ENCODE assay signal across 1 cellular context in the genomic region with DNA sequence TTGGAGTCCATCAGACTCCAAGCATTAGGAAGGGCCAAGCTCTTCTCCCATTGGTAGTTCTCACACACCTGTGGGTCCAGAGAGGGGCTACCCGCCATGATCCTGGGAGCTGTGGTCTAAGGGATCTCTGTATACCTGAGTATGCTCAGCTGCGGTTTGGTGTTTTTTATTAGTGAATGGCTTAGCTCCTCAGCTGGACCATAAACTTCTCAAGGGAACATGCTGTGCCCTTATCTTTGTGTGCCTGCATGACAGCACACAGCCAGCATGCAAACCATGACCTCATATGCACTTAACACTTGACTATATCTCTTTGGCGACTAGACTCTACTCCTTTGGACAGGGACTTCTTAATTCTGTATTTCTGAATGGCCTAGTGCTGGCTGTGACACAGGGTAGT.
TF ChIP-seq lines count a peak whose summit lies in the region.

No MANE protein-coding gene starts in this region.

TF ChIP-seq in K562, 482 proteins besides CTCF, POLR2A, EP300 and RAD21 (continues in another document):
- TF ChIP-seq L3MBTL2 (IDR thresholded peaks at IDR 0.05) (peak; percentile 90), TCF3 (CRISPR knock-in tag; IDR thresholded peaks at IDR 0.05) (peak; percentile 79), SRSF1 (IDR thresholded peaks at IDR 0.05; ENCODE audit: low read depth, low read length) (no peak), GATA2 (CRISPR knock-in tag; IDR thresholded peaks at IDR 0.05) (peak; percentile 81), SMARCA4 (IDR thresholded peaks at IDR 0.05) (peak; percentile 73), MYC (IDR thresholded peaks at IDR 0.05; ENCODE audit: low read depth, low read length) (peak; percentile 77), MYC (CRISPR knock-in tag; IDR thresholded peaks at IDR 0.05; ENCODE audit: borderline replicate concordance, low read depth) (no peak), SMAD4 (CRISPR knock-in tag; conservative IDR thresholded peaks at IDR 0.05) (peak; percentile 88), TCF15 (CRISPR knock-in tag; IDR thresholded peaks at IDR 0.05) (no peak), UBTF (IDR thresholded peaks at IDR 0.05; ENCODE audit: borderline replicate concordance in 1 of 2, low read depth in 2 of 2, low read length in 2 of 2) (peak in 1 of 2 experiments; percentile 38; a peak in 1 of 4 replicates), LEF1 (IDR thresholded peaks at IDR 0.05) (peak; percentile 68), MEF2A (IDR thresholded peaks at IDR 0.05; ENCODE audit: control insufficient read depth, low read depth, low read length) (0 out of 2 replicates have a peak, but pooled peaks have one; percentile 6), NCOR1 (IDR thresholded peaks at IDR 0.05) (peak; percentile 81), KDM1A (IDR thresholded peaks at IDR 0.05) (peak in 1 of 2 experiments; percentile 74; a peak in 1 of 4 replicates), GMEB1 (CRISPR knock-in tag; IDR thresholded peaks at IDR 0.05) (no peak), SNRNP70 (optimal IDR thresholded peaks at IDR 0.05; ENCODE audit: low read depth, low read length) (no peak), CREM (IDR thresholded peaks at IDR 0.05; ENCODE audit: low read depth) (peak; percentile 93), SMARCB1 (IDR thresholded peaks at IDR 0.05; ENCODE audit: insufficient read length, low read depth) (no peak), DPF2 (IDR thresholded peaks at IDR 0.05) (peak; percentile 87), ZNF24 (IDR thresholded peaks at IDR 0.05) (0 out of 2 replicates have a peak, but pooled peaks have one; percentile 17), FOXA3 (CRISPR knock-in tag; conservative IDR thresholded peaks at IDR 0.05 in 1 of 2, IDR thresholded peaks at IDR 0.05 in 1 of 2) (no peak)
- TF ChIP-seq, protein P1, sequence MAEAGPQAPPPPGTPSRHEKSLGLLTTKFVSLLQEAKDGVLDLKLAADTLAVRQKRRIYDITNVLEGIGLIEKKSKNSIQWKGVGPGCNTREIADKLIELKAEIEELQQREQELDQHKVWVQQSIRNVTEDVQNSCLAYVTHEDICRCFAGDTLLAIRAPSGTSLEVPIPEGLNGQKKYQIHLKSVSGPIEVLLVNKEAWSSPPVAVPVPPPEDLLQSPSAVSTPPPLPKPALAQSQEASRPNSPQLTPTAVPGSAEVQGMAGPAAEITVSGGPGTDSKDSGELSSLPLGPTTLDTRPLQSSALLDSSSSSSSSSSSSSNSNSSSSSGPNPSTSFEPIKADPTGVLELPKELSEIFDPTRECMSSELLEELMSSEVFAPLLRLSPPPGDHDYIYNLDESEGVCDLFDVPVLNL (CRISPR knock-in tag; IDR thresholded peaks at IDR 0.05; ENCODE audit: low read depth), result no peak
- TF ChIP-seq, protein P2, sequence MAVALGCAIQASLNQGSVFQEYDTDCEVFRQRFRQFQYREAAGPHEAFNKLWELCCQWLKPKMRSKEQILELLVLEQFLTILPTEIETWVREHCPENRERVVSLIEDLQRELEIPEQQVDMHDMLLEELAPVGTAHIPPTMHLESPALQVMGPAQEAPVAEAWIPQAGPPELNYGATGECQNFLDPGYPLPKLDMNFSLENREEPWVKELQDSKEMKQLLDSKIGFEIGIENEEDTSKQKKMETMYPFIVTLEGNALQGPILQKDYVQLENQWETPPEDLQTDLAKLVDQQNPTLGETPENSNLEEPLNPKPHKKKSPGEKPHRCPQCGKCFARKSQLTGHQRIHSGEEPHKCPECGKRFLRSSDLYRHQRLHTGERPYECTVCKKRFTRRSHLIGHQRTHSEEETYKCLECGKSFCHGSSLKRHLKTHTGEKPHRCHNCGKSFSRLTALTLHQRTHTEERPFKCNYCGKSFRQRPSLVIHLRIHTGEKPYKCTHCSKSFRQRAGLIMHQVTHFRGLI (CRISPR knock-in tag; IDR thresholded peaks at IDR 0.05), result no peak
- TF ChIP-seq, protein P3, sequence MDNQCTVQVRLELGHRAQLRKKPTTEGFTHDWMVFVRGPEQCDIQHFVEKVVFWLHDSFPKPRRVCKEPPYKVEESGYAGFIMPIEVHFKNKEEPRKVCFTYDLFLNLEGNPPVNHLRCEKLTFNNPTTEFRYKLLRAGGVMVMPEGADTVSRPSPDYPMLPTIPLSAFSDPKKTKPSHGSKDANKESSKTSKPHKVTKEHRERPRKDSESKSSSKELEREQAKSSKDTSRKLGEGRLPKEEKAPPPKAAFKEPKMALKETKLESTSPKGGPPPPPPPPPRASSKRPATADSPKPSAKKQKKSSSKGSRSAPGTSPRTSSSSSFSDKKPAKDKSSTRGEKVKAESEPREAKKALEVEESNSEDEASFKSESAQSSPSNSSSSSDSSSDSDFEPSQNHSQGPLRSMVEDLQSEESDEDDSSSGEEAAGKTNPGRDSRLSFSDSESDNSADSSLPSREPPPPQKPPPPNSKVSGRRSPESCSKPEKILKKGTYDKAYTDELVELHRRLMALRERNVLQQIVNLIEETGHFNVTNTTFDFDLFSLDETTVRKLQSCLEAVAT (IDR thresholded peaks at IDR 0.05), result peak in 1 of 2 experiments; percentile 42; a peak in 1 of 4 replicates
- TF ChIP-seq, protein P4, sequence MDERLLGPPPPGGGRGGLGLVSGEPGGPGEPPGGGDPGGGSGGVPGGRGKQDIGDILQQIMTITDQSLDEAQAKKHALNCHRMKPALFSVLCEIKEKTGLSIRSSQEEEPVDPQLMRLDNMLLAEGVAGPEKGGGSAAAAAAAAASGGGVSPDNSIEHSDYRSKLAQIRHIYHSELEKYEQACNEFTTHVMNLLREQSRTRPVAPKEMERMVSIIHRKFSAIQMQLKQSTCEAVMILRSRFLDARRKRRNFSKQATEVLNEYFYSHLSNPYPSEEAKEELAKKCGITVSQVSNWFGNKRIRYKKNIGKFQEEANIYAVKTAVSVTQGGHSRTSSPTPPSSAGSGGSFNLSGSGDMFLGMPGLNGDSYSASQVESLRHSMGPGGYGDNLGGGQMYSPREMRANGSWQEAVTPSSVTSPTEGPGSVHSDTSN (CRISPR knock-in tag; IDR thresholded peaks at IDR 0.05; ENCODE audit: low read depth), result no peak
- TF ChIP-seq, protein P4 (tag; conservative IDR thresholded peaks at IDR 0.05; ENCODE audit: low read depth), result 0 out of 2 replicates have a peak, but pooled peaks have one; percentile 38
- TF ChIP-seq, protein P5, sequence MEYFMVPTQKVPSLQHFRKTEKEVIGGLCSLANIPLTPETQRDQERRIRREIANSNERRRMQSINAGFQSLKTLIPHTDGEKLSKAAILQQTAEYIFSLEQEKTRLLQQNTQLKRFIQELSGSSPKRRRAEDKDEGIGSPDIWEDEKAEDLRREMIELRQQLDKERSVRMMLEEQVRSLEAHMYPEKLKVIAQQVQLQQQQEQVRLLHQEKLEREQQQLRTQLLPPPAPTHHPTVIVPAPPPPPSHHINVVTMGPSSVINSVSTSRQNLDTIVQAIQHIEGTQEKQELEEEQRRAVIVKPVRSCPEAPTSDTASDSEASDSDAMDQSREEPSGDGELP (CRISPR knock-in tag; IDR thresholded peaks at IDR 0.05; ENCODE audit: borderline replicate concordance), result peak; percentile 62
- TF ChIP-seq, protein P6, sequence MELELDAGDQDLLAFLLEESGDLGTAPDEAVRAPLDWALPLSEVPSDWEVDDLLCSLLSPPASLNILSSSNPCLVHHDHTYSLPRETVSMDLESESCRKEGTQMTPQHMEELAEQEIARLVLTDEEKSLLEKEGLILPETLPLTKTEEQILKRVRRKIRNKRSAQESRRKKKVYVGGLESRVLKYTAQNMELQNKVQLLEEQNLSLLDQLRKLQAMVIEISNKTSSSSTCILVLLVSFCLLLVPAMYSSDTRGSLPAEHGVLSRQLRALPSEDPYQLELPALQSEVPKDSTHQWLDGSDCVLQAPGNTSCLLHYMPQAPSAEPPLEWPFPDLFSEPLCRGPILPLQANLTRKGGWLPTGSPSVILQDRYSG (tag; conservative IDR thresholded peaks at IDR 0.05; ENCODE audit: low read depth), result 0 out of 2 replicates have a peak, but pooled peaks have one; percentile 19
